8 cellular contexts compared by ENCODE assay signal in genomic region chr9:108271646-108272349, GRCh38.
DNase-seq lines count a peak whose midpoint lies in the region; ATAC-seq and FAIRE-seq lines count a peak whose summit lies in the region.

No MANE protein-coding gene starts in this region.

- no peak overlapping the region for H2BK15ac ChIP-seq in mesendoderm (replicated peaks; ENCODE audit: low read depth)

- WGBS in mesendoderm (ENCODE audit: extremely low coverage, insufficient coverage, low lambda C conversion rate), result no CpG with 5 or more reads among the region's 5 CpGs

- H3K36me3 ChIP-seq in mesendoderm (ENCODE audit: control insufficient read depth, insufficient read depth, low read length), result no peaks in the 10 kb centered on the region

- H3K79me2 ChIP-seq in mesendoderm (ENCODE audit: control insufficient read depth, insufficient read depth, low read length), result no peaks in the 10 kb centered on the region

- H3K56ac ChIP-seq in mesendoderm (ENCODE audit: low read length), result peak overlapping the region; percentile 17

- no peak overlapping the region for H3K23ac ChIP-seq in mesendoderm (ENCODE audit: low read length)

- H4K8ac ChIP-seq in mesendoderm (ENCODE audit: low read depth, low read length), result no peak overlapping the region

- H3K27me3 ChIP-seq in mesendoderm (ENCODE audit: insufficient read depth, low read length, poor library complexity), result no peaks in the 10 kb centered on the region

- H3K79me1 ChIP-seq in mesendoderm (ENCODE audit: low read length), result no peaks in the 10 kb centered on the region

- peak; percentile 78 for FAIRE-seq in colon (lab: Jason Lieb, UNC)

- intact Hi-C loops in Right ventricle myocardium superior (cut with DNase I) (loop anchor here (5.0 to 10.0 kb wide), 2 partner anchors 293 to 789 kb away; no protein-coding TSS in a partner anchor), Right ventricle myocardium inferior (cut with DNase I) (loop anchor here (2.0 to 10.0 kb wide), 6 partner anchors 117 to 789 kb away; no protein-coding TSS in a partner anchor)

- H3K4me3 ChIP-seq in mesendoderm (ENCODE audit: low read length), result no peak overlapping the region

- no peak overlapping the region for H3K27ac ChIP-seq in mesendoderm (ENCODE audit: low read depth, low read length)

- peaks cover 4% of the 10 kb centered on the region for H3K4me1 ChIP-seq in mesendoderm (ENCODE audit: control insufficient read depth, low read depth, low read length)

- no peak for DNase-seq in Right ventricle myocardium superior
- DNase-seq in Right ventricle myocardium inferior (ENCODE audit: missing footprints), result no peak
- peak; percentile 97 for DNase-seq in NCI-H2171 treated with DMSO at 0.1 percent for 48 hours (lab: John Stamatoyannopoulos, UW)
- peak; percentile 75 for DNase-seq in mesendoderm
- DNase-seq in activated effector memory CD4-positive, alpha-beta T cell treated with anti-CD3 and anti-CD28 coated beads, Interleukin-2, amount 50 U/mL, for 16 hours, result no peak

- no peak overlapping the region for H2AK5ac ChIP-seq in mesendoderm (ENCODE audit: low read length)

- ATAC-seq in Right ventricle myocardium superior (ENCODE audit: poor library complexity), result peak; percentile 55
- no peak for ATAC-seq in Right ventricle myocardium inferior
- no peak for ATAC-seq in HG03175 (IDR thresholded peaks at IDR 0.05; ENCODE audit: unreplicated experiment)
- ATAC-seq in GM21447 (IDR thresholded peaks at IDR 0.05; ENCODE audit: unreplicated experiment), result no peak

- no peak overlapping the region for H3K4ac ChIP-seq in mesendoderm (ENCODE audit: low read depth, low read length)

- no peak overlapping the region for H2BK5ac ChIP-seq in mesendoderm (ENCODE audit: low read length)

- H3K9ac ChIP-seq in mesendoderm (ENCODE audit: low read length), result no peak overlapping the region

- no peak overlapping the region for H4K5ac ChIP-seq in mesendoderm (ENCODE audit: low read length)

- no peak overlapping the region for H3K4me2 ChIP-seq in mesendoderm (ENCODE audit: low read length)

- H3K18ac ChIP-seq in mesendoderm (ENCODE audit: low read length), result peak overlapping the region; percentile 33

- no peak overlapping the region for H2BK120ac ChIP-seq in mesendoderm (ENCODE audit: low read depth, low read length)

Comparison
In these comparisons a context has a peak if more than half of its experiments do, and no peak if none do; other contexts are left out.
1. DNase-seq: peak in NCI-H2171 treated with DMSO at 0.1 percent for 48 hours (single experiment) and mesendoderm (single experiment); none in Right ventricle myocardium superior (single experiment), Right ventricle myocardium inferior (single experiment) and activated effector memory CD4-positive, alpha-beta T cell treated with anti-CD3 and anti-CD28 coated beads, Interleukin-2, amount 50 U/mL, for 16 hours (single experiment).